17 cellular contexts compared by ENCODE assay signal in genomic region chr16:16076400-16076901, GRCh38.
DNase-seq lines count a peak whose midpoint lies in the region; ATAC-seq, FAIRE-seq and TF ChIP-seq lines count a peak whose summit lies in the region.
"Had no signal": no experiment of that assay in that cellular context is flagged by ENCODE, and none has a peak within 500 bp of the region (broad histone marks: within the 10 kb centered on the region; RNA-seq: fewer than 3 reads in every experiment).

No MANE protein-coding gene starts in this region.

- H3K36me3 ChIP-seq in ascending aorta (peaks cover 38 to 58% of the 10 kb centered on the region in 2 donors), neuronal stem cell (replicated peaks in 1 of 2; ENCODE audit: control insufficient read depth in 2 of 2, insufficient read depth in 2 of 2, low read length in 2 of 2) (peaks cover 0 to 28% of the 10 kb centered on the region in 2 donors), upper lobe of left lung (peaks cover 0 to 78% (median 29%) of the 10 kb centered on the region in 4 donors)

- H2BK12ac ChIP-seq in neuronal stem cell (ENCODE audit: low read length): no peak overlapping the region

- no peaks in the 10 kb centered on the region for H3K27me3 Mint-ChIP-seq in activated CD8-positive, alpha-beta T cell treated with anti-CD3 and anti-CD28 coated beads, Interleukin-2, amount 10 ng/mL, durations not matched to agents 7 days and 5 days (ENCODE audit: low read depth)
- H3K27me3 Mint-ChIP-seq in activated CD8-positive, alpha-beta T cell treated with anti-CD3 and anti-CD28 coated beads for 36 hours: no peaks in the 10 kb centered on the region
- H3K27me3 Mint-ChIP-seq: CD8-positive, alpha-beta memory T cell had no signal

- no peak for FAIRE-seq in urothelium cell line (lab: Jason Lieb, UNC)

- no peak overlapping the region for H3K14ac ChIP-seq in neuronal stem cell (ENCODE audit: low read length)

- no peaks in the 10 kb centered on the region for H3K27me3 ChIP-seq in ascending aorta
- no peaks in the 10 kb centered on the region for H3K27me3 ChIP-seq in neuronal stem cell (ENCODE audit: control insufficient read depth in 3 of 3, insufficient read depth in 3 of 3, low read depth in 1 of 3, low read length in 3 of 3)
- no peaks in the 10 kb centered on the region for H3K27me3 ChIP-seq in upper lobe of left lung
- H3K27me3 ChIP-seq: brain microvascular endothelial cell had no signal

- peak overlapping the region; percentile 30 for H3K27ac Mint-ChIP-seq in activated CD8-positive, alpha-beta T cell treated with anti-CD3 and anti-CD28 coated beads, Interleukin-2, amount 10 ng/mL, durations not matched to agents 7 days and 5 days
- H3K27ac Mint-ChIP-seq in activated CD8-positive, alpha-beta T cell treated with anti-CD3 and anti-CD28 coated beads for 36 hours: no peak overlapping the region

- H3K4me3 Mint-ChIP-seq in activated CD8-positive, alpha-beta T cell treated with anti-CD3 and anti-CD28 coated beads, Interleukin-2, amount 10 ng/mL, durations not matched to agents 7 days and 5 days: no peak overlapping the region
- H3K4me3 Mint-ChIP-seq in activated CD8-positive, alpha-beta T cell treated with anti-CD3 and anti-CD28 coated beads for 36 hours: no peak overlapping the region
- H3K4me3 Mint-ChIP-seq: CD8-positive, alpha-beta memory T cell had no signal

- no peak for TF ChIP-seq EP300 in upper lobe of left lung (IDR thresholded peaks at IDR 0.05)

- TF ChIP-seq POLR2A in upper lobe of left lung (IDR thresholded peaks at IDR 0.05): no peak

- peak overlapping the region; percentile 39 for H2AK5ac ChIP-seq in neuronal stem cell (ENCODE audit: low read depth, low read length)

- CTCF ChIA-PET in activated CD8-positive, alpha-beta T cell treated with anti-CD3 and anti-CD28 coated beads, Interleukin-2, amount 10 ng/mL, durations not matched to agents 7 days and 5 days (lab: Charles Lee): interaction anchor here (0.9 kb wide), 1 partner anchor 13 kb away, joined by 3 read pairs; no protein-coding TSS in a partner anchor
- CTCF ChIA-PET in activated CD8-positive, alpha-beta T cell treated with anti-CD3 and anti-CD28 coated beads for 36 hours (lab: Charles Lee): no interaction called here

- peak overlapping the region; percentile 10 for H2BK15ac ChIP-seq in neuronal stem cell (ENCODE audit: low read length)

- H3K79me1 ChIP-seq in neuronal stem cell (ENCODE audit: low read depth, low read length): no peaks in the 10 kb centered on the region

- no peak overlapping the region for H2BK120ac ChIP-seq in neuronal stem cell (ENCODE audit: low read depth, low read length)

- peak overlapping the region; percentile 14 for H4K91ac ChIP-seq in neuronal stem cell (ENCODE audit: low read depth, low read length, poor library complexity)

- H3K36me3 Mint-ChIP-seq in activated CD8-positive, alpha-beta T cell treated with anti-CD3 and anti-CD28 coated beads, Interleukin-2, amount 10 ng/mL, durations not matched to agents 7 days and 5 days (ENCODE audit: low read depth): peaks cover 67% of the 10 kb centered on the region
- H3K36me3 Mint-ChIP-seq in activated CD8-positive, alpha-beta T cell treated with anti-CD3 and anti-CD28 coated beads for 36 hours (ENCODE audit: low read depth): peaks cover 49% of the 10 kb centered on the region

- peak overlapping the region; percentile 11 for H3K18ac ChIP-seq in neuronal stem cell (ENCODE audit: low read length)

- no peak overlapping the region for H3K4ac ChIP-seq in neuronal stem cell (ENCODE audit: low read length)

- no peak overlapping the region for H3K9ac ChIP-seq in neuronal stem cell (ENCODE audit: low read depth, low read length, poor library complexity)

- POLR2A ChIA-PET in activated CD8-positive, alpha-beta T cell treated with anti-CD3 and anti-CD28 coated beads, Interleukin-2, amount 10 ng/mL, durations not matched to agents 7 days and 5 days (lab: Charles Lee): interaction anchor here (0.8 kb wide), 1 partner anchor 9 kb away, joined by 3 read pairs; no protein-coding TSS in a partner anchor
- POLR2A ChIA-PET in activated CD8-positive, alpha-beta T cell treated with anti-CD3 and anti-CD28 coated beads for 36 hours (lab: Charles Lee): interaction anchor here (1.2 kb wide), 1 partner anchor 13 kb away, joined by 3 read pairs; no protein-coding TSS in a partner anchor

- no CpG with 5 or more reads among the region's 11 CpGs for WGBS in neuronal stem cell (ENCODE audit: extremely low coverage in 2 of 2, insufficient read length in 2 of 2, insufficient replicate concordance in 1 of 2), 2 donors
- WGBS in upper lobe of left lung, 2 donors: 81 to 83% methylated on average over 11 of the region's 11 CpGs

- H3K27ac ChIP-seq in ascending aorta (peak overlapping the region; percentile 33 to 74), neuronal stem cell (replicated peaks; ENCODE audit: low read length) (no peak overlapping the region), upper lobe of left lung (peak overlapping the region in 3 of 4 donors; percentile 17 to 81 (median 77))
- H3K27ac ChIP-seq: brain microvascular endothelial cell, WERI-Rb-1 had no signal

- H3K4me3 ChIP-seq in ascending aorta (no peak overlapping the region), neuronal stem cell (ENCODE audit: low read length in 2 of 2) (no peak overlapping the region), upper lobe of left lung (no peak overlapping the region)

- intact Hi-C loops in activated CD8-positive, alpha-beta T cell treated with anti-CD3 and anti-CD28 coated beads for 36 hours (cut with micrococcal nuclease): no loop called here
- intact Hi-C loops in ascending aorta (cut with DNase I): loop anchor here (1.0 kb wide), 1 partner anchor 10 kb away; no protein-coding TSS in a partner anchor

- no peak overlapping the region for H4K8ac ChIP-seq in neuronal stem cell (ENCODE audit: low read depth, low read length)

- ATAC-seq in activated CD8-positive, alpha-beta T cell treated with anti-CD3 and anti-CD28 coated beads, Interleukin-2, amount 10 ng/mL, durations not matched to agents 7 days and 5 days: no peak
- ATAC-seq in activated CD8-positive, alpha-beta T cell treated with anti-CD3 and anti-CD28 coated beads for 36 hours: no peak
- ATAC-seq in upper lobe of left lung (ENCODE audit: low FRiP score in 2 of 2): no peak
- ATAC-seq in GM18873 (IDR thresholded peaks at IDR 0.05; ENCODE audit: low FRiP score, unreplicated experiment): no peak
- ATAC-seq: left colon had no signal

- no peak overlapping the region for H3K4me2 ChIP-seq in neuronal stem cell (ENCODE audit: insufficient read depth, low read length, poor library complexity, severe bottlenecking)

- no peak overlapping the region for H2AFZ ChIP-seq in neuronal stem cell (ENCODE audit: low read length)

- no peak for DNase-seq in activated CD8-positive, alpha-beta T cell treated with anti-CD3 and anti-CD28 coated beads, Interleukin-2, amount 10 ng/mL, durations not matched to agents 7 days and 5 days
- DNase-seq in activated CD8-positive, alpha-beta T cell treated with anti-CD3 and anti-CD28 coated beads for 36 hours: no peak
- DNase-seq in ascending aorta (ENCODE audit: low spot score in 2 of 2) (no peak), neuronal stem cell (ENCODE audit: low spot score) (no peak), upper lobe of left lung (no peak), urothelium cell line (ENCODE audit: low spot score) (no peak)
- no peak for DNase-seq in stimulated activated CD4-positive, alpha-beta T cell treated with anti-CD3 and anti-CD28 coated beads, Interleukin-2, amount 100 ng/mL, for 48 hours
- DNase-seq: activated CD8-positive, alpha-beta memory T cell treated with anti-CD3 and anti-CD28 coated beads, Interleukin-2, amount 50 U/mL, for 48 hours; activated naive CD4-positive, alpha-beta T cell; brain microvascular endothelial cell; CD8-positive, alpha-beta memory T cell; H7; retina; SW 1271 had no signal

- no peaks in the 10 kb centered on the region for H3K9me3 ChIP-seq in ascending aorta
- no peaks in the 10 kb centered on the region for H3K9me3 ChIP-seq in neuronal stem cell (replicated peaks in 1 of 2; ENCODE audit: control insufficient read depth in 2 of 2, insufficient read depth in 1 of 2, low read depth in 1 of 2, low read length in 2 of 2)
- H3K9me3 ChIP-seq in upper lobe of left lung: no peaks in the 10 kb centered on the region

- H2BK5ac ChIP-seq in neuronal stem cell (ENCODE audit: low read length): no peak overlapping the region

- H3K9me3 Mint-ChIP-seq in activated CD8-positive, alpha-beta T cell treated with anti-CD3 and anti-CD28 coated beads, Interleukin-2, amount 10 ng/mL, durations not matched to agents 7 days and 5 days (ENCODE audit: insufficient read depth): no peaks in the 10 kb centered on the region
- no peaks in the 10 kb centered on the region for H3K9me3 Mint-ChIP-seq in activated CD8-positive, alpha-beta T cell treated with anti-CD3 and anti-CD28 coated beads for 36 hours
- H3K9me3 Mint-ChIP-seq: CD8-positive, alpha-beta memory T cell had no signal

- no peak for TF ChIP-seq CTCF in activated CD8-positive, alpha-beta T cell treated with anti-CD3 and anti-CD28 coated beads for 36 hours (IDR thresholded peaks at IDR 0.05)
- no peak for TF ChIP-seq CTCF in ascending aorta (IDR thresholded peaks at IDR 0.05)
- no peak for TF ChIP-seq CTCF in upper lobe of left lung (IDR thresholded peaks at IDR 0.05)

- H3K4me1 Mint-ChIP-seq in activated CD8-positive, alpha-beta T cell treated with anti-CD3 and anti-CD28 coated beads, Interleukin-2, amount 10 ng/mL, durations not matched to agents 7 days and 5 days (ENCODE audit: low read depth): peaks cover 34% of the 10 kb centered on the region
- H3K4me1 Mint-ChIP-seq in activated CD8-positive, alpha-beta T cell treated with anti-CD3 and anti-CD28 coated beads for 36 hours (ENCODE audit: low read depth): peaks cover 10% of the 10 kb centered on the region

- peaks cover 17 to 36% of the 10 kb centered on the region in 2 donors for H3K4me1 ChIP-seq in ascending aorta
- peaks cover 2 to 5% of the 10 kb centered on the region in 2 donors for H3K4me1 ChIP-seq in neuronal stem cell (ENCODE audit: control insufficient read depth in 2 of 2, insufficient read depth in 1 of 2, low read depth in 1 of 2, low read length in 2 of 2)
- peaks cover 19 to 34% (median 25%) of the 10 kb centered on the region in 4 donors for H3K4me1 ChIP-seq in upper lobe of left lung

- no peak overlapping the region for H3K23ac ChIP-seq in neuronal stem cell (ENCODE audit: low read depth, low read length, poor library complexity)
